In the genomic region with DNA sequence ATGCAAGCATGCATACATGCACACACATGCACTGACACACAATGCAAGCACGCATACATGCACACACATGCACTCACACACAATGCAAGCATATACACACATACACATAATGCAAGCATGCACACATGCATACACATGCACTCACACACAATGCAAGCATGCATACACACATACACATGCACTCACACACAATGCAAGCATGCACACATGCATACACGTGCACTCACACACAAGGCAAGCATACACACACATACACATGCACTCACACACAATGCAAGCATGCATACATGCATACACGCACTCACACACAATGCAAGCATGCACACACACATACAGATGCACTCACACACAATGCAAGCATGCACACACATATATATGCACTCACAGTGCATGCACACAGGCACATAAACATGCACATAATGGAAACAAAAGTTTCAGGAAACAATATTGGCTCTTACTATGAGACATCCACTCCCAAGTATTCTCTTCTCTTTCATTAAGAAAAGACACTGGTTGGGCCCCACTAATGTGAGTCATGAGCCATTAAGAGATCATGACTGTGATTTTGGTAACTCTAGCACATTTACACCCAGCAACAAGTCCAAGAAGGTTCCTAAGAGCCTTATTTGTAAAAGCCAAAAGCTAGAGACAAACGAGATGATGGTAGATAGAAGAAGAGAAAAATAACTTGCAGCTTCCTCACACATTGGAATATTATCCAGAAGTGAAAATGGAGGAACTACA, we compare ENCODE assay signal across 29 cellular contexts. TPM values are rescaled to one million over a fixed set of nuclear protein-coding genes. Genes with fewer than 3 reads are reported as not detected.
"Had no signal": no experiment of that assay in that cellular context is flagged by ENCODE, and none has a peak within 500 bp of the region (broad histone marks: within the 10 kb centered on the region; RNA-seq: fewer than 3 reads in every experiment).

No MANE protein-coding gene starts in this region.

- H2AFZ ChIP-seq: hepatocyte had no signal

- H3K36me3 Mint-ChIP-seq: stimulated activated memory B cell treated with anti-CD40 and anti-IgM and Interleukin-4, amounts not matched to agents 10 μg/mL and 1 μg/mL and 100 μg/mL, for 72 hours; type B pancreatic cell had no signal

- H3K27ac ChIP-seq: adrenal gland, coronary artery, foreskin keratinocyte, hepatocyte, lower lobe of right lung, stomach, VCaP had no signal

- H3K27me3 Mint-ChIP-seq: activated CD8-positive, alpha-beta T cell treated with anti-CD3 and anti-CD28 coated beads for 36 hours had no signal

- ATAC-seq: activated CD4-positive, CD25-positive, alpha-beta regulatory T cell treated with anti-CD3 and anti-CD28 coated beads, Interleukin-2, amount 50 U/mL, for 24 hours; activated CD8-positive, alpha-beta T cell treated with anti-CD3 and anti-CD28 coated beads for 36 hours; foreskin keratinocyte; left lobe of liver; lower lobe of right lung; mucosa of descending colon; sciatic nerve; stimulated activated memory B cell treated with anti-CD40 and anti-IgM and Interleukin-4, amounts not matched to agents 10 μg/mL and 1 μg/mL and 100 μg/mL, for 72 hours had no signal

- H3K4me1 Mint-ChIP-seq: activated CD4-positive, alpha-beta T cell treated with anti-CD3 and anti-CD28 coated beads, Interleukin-2, amount 10 ng/mL, durations not matched to agents 24 days and 14 days; immature natural killer cell had no signal

- H3K36me3 ChIP-seq: adrenal gland, lower lobe of right lung, stomach had no signal

- FAIRE-seq: astrocyte, small intestine had no signal

- DNase-seq: activated CD4-positive, alpha-beta T cell treated with anti-CD3 and anti-CD28 coated beads, Interleukin-2, amount 10 ng/mL, durations not matched to agents 24 days and 14 days; activated CD8-positive, alpha-beta T cell treated with anti-CD3 and anti-CD28 coated beads for 36 hours; activated naive CD4-positive, alpha-beta T cell; activated T-cell treated with anti-CD3 and anti-CD28 coated beads, Interleukin-2, amount 50 U/mL, for 1 hour; adrenal gland; cerebellar nuclear complex; immature natural killer cell; lower lobe of right lung; mesendoderm; mucosa of descending colon; nephron progenitor cell; occipital lobe; small intestine; stimulated activated CD4-positive, alpha-beta T cell treated with anti-CD3 and anti-CD28 coated beads, Interleukin-2, amount 100 ng/mL, for 24 hours; stomach had no signal

- H3K4me1 ChIP-seq: adrenal gland, foreskin keratinocyte, lower lobe of right lung, stomach had no signal

- H3K4me2 ChIP-seq: hepatocyte had no signal

- H3K4me3 ChIP-seq: adrenal gland, coronary artery, hepatocyte, lower lobe of right lung, mucosa of descending colon, stomach had no signal

- H3K27ac Mint-ChIP-seq: activated CD4-positive, alpha-beta T cell treated with anti-CD3 and anti-CD28 coated beads, Interleukin-2, amount 10 ng/mL, durations not matched to agents 24 days and 14 days; activated CD8-positive, alpha-beta T cell treated with anti-CD3 and anti-CD28 coated beads for 36 hours; activated naive CD8-positive, alpha-beta T cell; activated T-helper 2 cell treated with anti-CD3 and anti-CD28 coated beads, Interferon-gamma antibody, Interleukin-2, Interleukin-4, amounts not matched to agents 10 μg/mL and 5 μg/mL and 100 μg/mL, durations not matched to agents 14 hours and 24 hours and 36 hours; immature natural killer cell; nephron progenitor cell; stimulated activated memory B cell treated with anti-CD40 and anti-IgM and Interleukin-4, amounts not matched to agents 10 μg/mL and 1 μg/mL and 100 μg/mL, for 72 hours; type B pancreatic cell had no signal

- H3K79me2 ChIP-seq: hepatocyte had no signal

- H3K4me3 Mint-ChIP-seq: activated CD4-positive, alpha-beta T cell treated with anti-CD3 and anti-CD28 coated beads, Interleukin-2, amount 10 ng/mL, durations not matched to agents 24 days and 14 days; activated CD8-positive, alpha-beta T cell treated with anti-CD3 and anti-CD28 coated beads for 36 hours; activated naive CD8-positive, alpha-beta T cell; immature natural killer cell; nephron progenitor cell; stimulated activated memory B cell treated with anti-CD40 and anti-IgM and Interleukin-4, amounts not matched to agents 10 μg/mL and 1 μg/mL and 100 μg/mL, for 72 hours; type B pancreatic cell had no signal

- H3K27me3 ChIP-seq: adrenal gland, stomach had no signal

- H3K9me3 ChIP-seq: adrenal gland, lower lobe of right lung, mucosa of descending colon had no signal

RNA-seq across cellular contexts. Expression of gene APCDD1L, which starts 22.2 kb away (rescaled TPM):
- total RNA-seq: activated CD4-positive, alpha-beta T cell treated with anti-CD3 and anti-CD28 coated beads, Interleukin-2, amount 10 ng/mL, durations not matched to agents 24 days and 14 days; activated CD8-positive, alpha-beta T cell treated with anti-CD3 and anti-CD28 coated beads for 36 hours; activated T-helper 2 cell treated with anti-CD3 and anti-CD28 coated beads, Interferon-gamma antibody, Interleukin-2, Interleukin-4, amounts not matched to agents 10 μg/mL and 5 μg/mL and 100 μg/mL, durations not matched to agents 14 hours and 24 hours and 36 hours; lower lobe of right lung; occipital lobe; T-helper 2 cell treated with Interferon-gamma antibody and Interleukin-4, amounts not matched to agents 100 ng/mL and 5 ng/mL, for 36 hours; temporal lobe had no signal
- polyA plus RNA-seq: hepatocyte, immature natural killer cell had no signal
